In genomic region chr14:87231336-87232026, GRCh38 we compare ENCODE assay signal across 12 cellular contexts.
"Had no signal": no experiment of that assay in that cellular context is flagged by ENCODE, and none has a peak within 500 bp of the region (broad histone marks: within the 10 kb centered on the region; RNA-seq: fewer than 3 reads in every experiment).

No MANE protein-coding gene starts in this region.

- ATAC-seq: activated CD4-positive, CD25-positive, alpha-beta regulatory T cell treated with anti-CD3 and anti-CD28 coated beads, Interleukin-2, amount 50 U/mL, for 24 hours; activated naive CD4-positive, alpha-beta T cell treated with anti-CD3 and anti-CD28 coated beads, Interleukin-2, amount 50 U/mL, for 72 hours; heart right ventricle; lower lobe of right lung; naive thymus-derived CD4-positive, alpha-beta T cell; right cardiac atrium had no signal

- DNase-seq: activated T-cell treated with anti-CD3 and anti-CD28 coated beads, Interleukin-2, amount 50 U/mL, for 1 hour; amniotic stem cell; heart right ventricle; kidney; lower lobe of right lung; naive thymus-derived CD4-positive, alpha-beta T cell; right cardiac atrium; small intestine had no signal

- H3K4me1 Mint-ChIP-seq: naive thymus-derived CD4-positive, alpha-beta T cell had no signal

- H3K27ac Mint-ChIP-seq: activated naive CD4-positive, alpha-beta T cell treated with anti-CD3 and anti-CD28 coated beads, Interleukin-2, amount 50 U/mL, for 72 hours; naive thymus-derived CD4-positive, alpha-beta T cell; T-helper 2 cell treated with Interferon-gamma antibody and Interleukin-4, amounts not matched to agents 5 μg/mL and 100 μg/mL, for 36 hours had no signal

- H3K4me3 Mint-ChIP-seq: naive thymus-derived CD4-positive, alpha-beta T cell; T-helper 2 cell treated with Interferon-gamma antibody and Interleukin-4, amounts not matched to agents 5 μg/mL and 100 μg/mL, for 36 hours had no signal

- H3K4me3 ChIP-seq: esophagus muscularis mucosa, heart right ventricle, lower lobe of right lung had no signal

- H3K27me3 Mint-ChIP-seq: naive thymus-derived CD4-positive, alpha-beta T cell had no signal
